Comparison of ENCODE assay signal across 28 cellular contexts in the genomic region with DNA sequence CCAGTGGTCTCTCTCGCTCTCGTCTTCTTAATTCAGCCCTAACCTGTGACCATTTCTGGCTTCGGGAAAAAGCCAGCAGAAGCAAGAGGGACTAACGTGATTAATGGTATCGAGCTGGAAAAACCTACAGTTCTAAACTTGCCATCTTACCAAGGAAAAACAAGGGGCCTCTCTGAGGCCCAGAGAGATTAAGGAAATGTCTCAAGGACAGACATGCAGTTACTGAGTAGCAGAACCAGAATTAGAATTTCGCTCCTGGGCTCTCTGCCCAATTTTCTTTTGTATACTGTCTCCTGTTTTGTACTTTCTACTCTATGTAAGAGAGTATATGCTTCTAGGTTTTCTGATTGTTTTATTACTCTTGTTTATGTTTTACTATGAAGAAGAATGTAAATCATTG.
DNase-seq lines count a peak whose midpoint lies in the region; ATAC-seq and TF ChIP-seq lines count a peak whose summit lies in the region.
"Had no signal": no experiment of that assay in that cellular context is flagged by ENCODE, and none has a peak within 500 bp of the region (broad histone marks: within the 10 kb centered on the region; RNA-seq: fewer than 3 reads in every experiment).

No MANE protein-coding gene starts in this region.

- BruUV-seq in Panc1 (replicated peaks; lab: Mats Ljungman, UMichigan), result no TSS peak

- H3K4me3 ChIP-seq in Panc1 (ENCODE audit: low read depth in 2 of 2, low read length in 2 of 2) (no peak overlapping the region), testis (no peak overlapping the region), gastrocnemius medialis (no peak overlapping the region)
- H3K4me3 ChIP-seq: BLaER1, spleen had no signal

- TF ChIP-seq POLR2A in testis (IDR thresholded peaks at IDR 0.05), result no peak
- TF ChIP-seq POLR2A in gastrocnemius medialis (IDR thresholded peaks at IDR 0.05), result no peak

- intact Hi-C loops in Panc1 (cut with micrococcal nuclease; ENCODE audit: unreplicated experiment), result no loop called here
- intact Hi-C loops in testis (cut with DNase I; ENCODE audit: low total_unique reads), result no loop called here
- intact Hi-C loops in gastrocnemius medialis (cut with DNase I; ENCODE audit: low total_unique reads), result no loop called here

- H3K36me3 ChIP-seq in Panc1 (ENCODE audit: control insufficient read depth, insufficient read depth, low read length) (0 out of 2 replicates have a peak, but pooled peaks cover 4% of the 10 kb centered on the region), testis (ENCODE audit: low read depth, missing control alignments) (no peaks in the 10 kb centered on the region), gastrocnemius medialis (peaks cover 0 to 21% of the 10 kb centered on the region in 2 donors)

- CTCF ChIA-PET in Panc1 (lab: Charles Lee), result no interaction called here

- in situ Hi-C loops in Panc1 (cut with HindIII; ENCODE audit: low pct_unique_long_range_greater_than_20kb, low sequenced_read_pairs), result no loop called here
- in situ Hi-C loops in gastrocnemius medialis (cut with MboI; ENCODE audit: low sequenced_read_pairs in 4 of 4), result no loop called here

- ATAC-seq in Panc1 (no peak), gastrocnemius medialis (no peak), HG03108 (IDR thresholded peaks at IDR 0.05; ENCODE audit: unreplicated experiment) (no peak)
- ATAC-seq: activated CD4-positive, CD25-positive, alpha-beta regulatory T cell treated with anti-CD3 and anti-CD28 coated beads, Interleukin-2, amount 50 U/mL, for 24 hours; PC-3; stimulated activated naive B cell treated with anti-CD40 and anti-IgM and Interleukin-4, amounts not matched to agents 10 μg/mL and 1 μg/mL and 100 μg/mL, for 72 hours had no signal

- H3K27ac ChIP-seq in Panc1 (ENCODE audit: low read length) (peak overlapping the region; percentile 62; the same call in 1 of the 2 replicates), testis (peak overlapping the region; percentile 70 to 82), gastrocnemius medialis (no peak overlapping the region)
- H3K27ac ChIP-seq: BLaER1, brain microvascular endothelial cell, spleen had no signal

- H3K27me3 ChIP-seq in Panc1 (ENCODE audit: control insufficient read depth, insufficient read depth, low read length) (no peaks in the 10 kb centered on the region), testis (no peaks in the 10 kb centered on the region), gastrocnemius medialis (no peaks in the 10 kb centered on the region)
- H3K27me3 ChIP-seq: BLaER1, brain microvascular endothelial cell, spleen had no signal

- POLR2A ChIA-PET in Panc1 (lab: Charles Lee), result no interaction called here

- no peak for TF ChIP-seq CTCF in Panc1 (IDR thresholded peaks at IDR 0.05)
- TF ChIP-seq CTCF in testis (IDR thresholded peaks at IDR 0.05), result no peak
- no peak for TF ChIP-seq CTCF in gastrocnemius medialis (IDR thresholded peaks at IDR 0.05 in 4 of 5, conservative IDR thresholded peaks at IDR 0.05 in 1 of 5)

- 38 to 43% methylated on average over 6 of the region's 6 CpGs for WGBS in testis, 2 donors

- no peaks in the 10 kb centered on the region for H3K4me1 ChIP-seq in Panc1 (ENCODE audit: control insufficient read depth, insufficient read depth, low read length)
- H3K4me1 ChIP-seq in testis, result peaks cover 32% of the 10 kb centered on the region
- peaks cover 13 to 31% of the 10 kb centered on the region in 2 donors for H3K4me1 ChIP-seq in gastrocnemius medialis
- H3K4me1 ChIP-seq: BLaER1, Caco-2 had no signal

- H3K9me3 ChIP-seq in Panc1 (ENCODE audit: control insufficient read depth, insufficient read depth, low read depth, low read length) (no peaks in the 10 kb centered on the region), testis (no peaks in the 10 kb centered on the region), gastrocnemius medialis (no peaks in the 10 kb centered on the region)
- H3K9me3 ChIP-seq: BLaER1, Caco-2, spleen had no signal

- no peak for DNase-seq in Panc1 (ENCODE audit: low read depth, low spot score)
- DNase-seq in dermis blood vessel endothelial cell, result peak; percentile 18
- peak; percentile 4 for DNase-seq in midbrain (lab: John Stamatoyannopoulos, UW)
- DNase-seq in testis, result peak; percentile 88
- no peak for DNase-seq in NCI-H345 treated with DMSO at 0.1 percent for 48 hours (lab: John Stamatoyannopoulos, UW; ENCODE audit: unreplicated experiment)
- DNase-seq in gastrocnemius medialis, result no peak
- DNase-seq: ACHN; activated CD4-positive, alpha-beta memory T cell treated with anti-CD3 and anti-CD28 coated beads, Interleukin-2, amount 10 ng/mL, durations not matched to agents 7 days and 5 days; brain microvascular endothelial cell; Caco-2; DMS79 treated with DMSO at 0.1 percent for 48 hours; effector memory CD4-positive, alpha-beta T cell; glutamatergic neuron; KG1; naive B cell; NCI-H1436 treated with DMSO at 0.1 percent for 48 hours; NCI-H524; occipital lobe; PC-3; SIG-M5; spleen; stimulated activated CD4-positive, alpha-beta T cell treated with anti-CD3 and anti-CD28 coated beads, Interleukin-4, amount 100 ng/mL, for 24 hours; stimulated activated naive B cell treated with anti-CD40 and anti-IgM and Interleukin-4, amounts not matched to agents 10 μg/mL and 1 μg/mL and 100 μg/mL, for 72 hours; SW 1271; trophoblast cell had no signal

Comparison
In these comparisons a context has a peak if more than half of its experiments do, and no peak if none do; other contexts are left out.
1. DNase-seq: peak in dermis blood vessel endothelial cell (single experiment), midbrain (single experiment) and testis (single experiment); none in Panc1 (single experiment), NCI-H345 treated with DMSO at 0.1 percent for 48 hours (single experiment) and gastrocnemius medialis (0 of 2).
2. H3K27ac ChIP-seq: peak in Panc1 (single experiment) and testis (2 of 2); none in gastrocnemius medialis (0 of 4).